1 cellular context compared by ENCODE assay signal in the genomic region with DNA sequence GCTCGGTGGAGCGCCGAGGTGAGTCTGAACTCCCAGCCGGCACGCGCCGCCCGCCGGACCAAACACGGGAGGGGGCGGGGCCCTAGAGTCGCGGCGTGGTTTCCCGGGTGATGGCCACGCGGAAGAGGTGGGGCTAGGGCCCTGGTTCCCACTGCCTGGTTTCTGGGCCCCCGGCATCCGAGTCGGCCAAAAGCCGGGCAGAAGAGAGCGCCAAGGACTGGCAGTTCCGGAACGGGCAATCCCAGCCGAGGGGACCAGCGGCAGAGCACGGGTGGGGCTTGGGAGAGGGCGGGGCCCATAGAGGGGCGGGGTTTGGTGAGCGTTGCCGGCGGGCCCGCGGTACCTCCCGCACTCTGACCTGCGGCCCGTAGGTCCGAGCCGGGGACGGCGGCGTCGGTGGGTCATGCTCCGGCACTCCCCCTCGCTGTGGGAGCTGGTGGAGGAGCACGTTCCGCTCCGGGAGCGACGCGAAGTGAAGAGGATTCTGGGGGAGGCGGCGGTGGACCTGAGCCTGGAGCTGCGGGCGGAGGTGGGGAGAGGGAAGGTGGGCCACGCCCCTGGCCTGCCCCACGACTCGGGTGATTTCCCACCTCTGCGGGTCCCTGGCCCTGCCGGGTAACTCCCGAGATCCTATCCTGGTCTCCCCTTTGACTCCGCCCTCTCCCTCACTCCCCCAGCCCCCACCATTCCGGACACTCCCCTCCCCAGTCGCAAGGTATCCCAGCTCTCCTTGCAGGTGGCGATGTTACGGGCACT.
TF ChIP-seq lines count a peak whose summit lies in the region.

A gene (plus strand): TSS at position 124 of the 756 bp plus-strand sequence. CDS start 280 bp downstream, at position 404.

TF ChIP-seq in HepG2, 621 proteins besides CTCF, POLR2A, EP300 and RAD21 (continued from another document and continues in another):
- TF ChIP-seq, protein P1, sequence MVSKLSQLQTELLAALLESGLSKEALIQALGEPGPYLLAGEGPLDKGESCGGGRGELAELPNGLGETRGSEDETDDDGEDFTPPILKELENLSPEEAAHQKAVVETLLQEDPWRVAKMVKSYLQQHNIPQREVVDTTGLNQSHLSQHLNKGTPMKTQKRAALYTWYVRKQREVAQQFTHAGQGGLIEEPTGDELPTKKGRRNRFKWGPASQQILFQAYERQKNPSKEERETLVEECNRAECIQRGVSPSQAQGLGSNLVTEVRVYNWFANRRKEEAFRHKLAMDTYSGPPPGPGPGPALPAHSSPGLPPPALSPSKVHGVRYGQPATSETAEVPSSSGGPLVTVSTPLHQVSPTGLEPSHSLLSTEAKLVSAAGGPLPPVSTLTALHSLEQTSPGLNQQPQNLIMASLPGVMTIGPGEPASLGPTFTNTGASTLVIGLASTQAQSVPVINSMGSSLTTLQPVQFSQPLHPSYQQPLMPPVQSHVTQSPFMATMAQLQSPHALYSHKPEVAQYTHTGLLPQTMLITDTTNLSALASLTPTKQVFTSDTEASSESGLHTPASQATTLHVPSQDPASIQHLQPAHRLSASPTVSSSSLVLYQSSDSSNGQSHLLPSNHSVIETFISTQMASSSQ (IDR thresholded peaks at IDR 0.05; ENCODE audit: low read depth): no peak
- TF ChIP-seq, protein P1 (CRISPR knock-in tag; IDR thresholded peaks at IDR 0.05; ENCODE audit: borderline replicate concordance): peak; percentile 39; the same call in 1 of the 2 replicates
- TF ChIP-seq, protein P2, sequence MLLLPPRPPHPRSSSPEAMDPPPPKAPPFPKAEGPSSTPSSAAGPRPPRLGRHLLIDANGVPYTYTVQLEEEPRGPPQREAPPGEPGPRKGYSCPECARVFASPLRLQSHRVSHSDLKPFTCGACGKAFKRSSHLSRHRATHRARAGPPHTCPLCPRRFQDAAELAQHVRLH (CRISPR knock-in tag; IDR thresholded peaks at IDR 0.05; ENCODE audit: borderline replicate concordance, low read depth): 0 out of 2 replicates have a peak, but pooled peaks have one; percentile 38
- TF ChIP-seq ZNF263 (CRISPR knock-in tag; IDR thresholded peaks at IDR 0.05) (peak; percentile 68), JUN (CRISPR knock-in tag; IDR thresholded peaks at IDR 0.05) (0 out of 2 replicates have a peak, but pooled peaks have one; percentile 35), TAF1 (CRISPR knock-in tag; IDR thresholded peaks at IDR 0.05) (peak; percentile 40; the same call in 1 of the 2 replicates), KLF9 (CRISPR knock-in tag; IDR thresholded peaks at IDR 0.05; ENCODE audit: low read depth) (peak; percentile 35; the same call in 1 of the 2 replicates), ZFX (CRISPR knock-in tag; IDR thresholded peaks at IDR 0.05; ENCODE audit: low read depth) (peak; percentile 91), TRIM24 (CRISPR knock-in tag; IDR thresholded peaks at IDR 0.05) (no peak), ZNF75D (CRISPR knock-in tag; IDR thresholded peaks at IDR 0.05; ENCODE audit: borderline replicate concordance) (no peak), ZNF768 (CRISPR knock-in tag; IDR thresholded peaks at IDR 0.05) (peak; percentile 51; the same call in 1 of the 2 replicates), ZNF703 (CRISPR knock-in tag; IDR thresholded peaks at IDR 0.05; ENCODE audit: borderline replicate concordance) (0 out of 2 replicates have a peak, but pooled peaks have one; percentile 18), ZNF672 (CRISPR knock-in tag; IDR thresholded peaks at IDR 0.05) (no peak), SAP130 (CRISPR knock-in tag; IDR thresholded peaks at IDR 0.05; ENCODE audit: low read depth) (peak; percentile 94), PAF1 (CRISPR knock-in tag; IDR thresholded peaks at IDR 0.05) (no peak)
- TF ChIP-seq, protein P3, sequence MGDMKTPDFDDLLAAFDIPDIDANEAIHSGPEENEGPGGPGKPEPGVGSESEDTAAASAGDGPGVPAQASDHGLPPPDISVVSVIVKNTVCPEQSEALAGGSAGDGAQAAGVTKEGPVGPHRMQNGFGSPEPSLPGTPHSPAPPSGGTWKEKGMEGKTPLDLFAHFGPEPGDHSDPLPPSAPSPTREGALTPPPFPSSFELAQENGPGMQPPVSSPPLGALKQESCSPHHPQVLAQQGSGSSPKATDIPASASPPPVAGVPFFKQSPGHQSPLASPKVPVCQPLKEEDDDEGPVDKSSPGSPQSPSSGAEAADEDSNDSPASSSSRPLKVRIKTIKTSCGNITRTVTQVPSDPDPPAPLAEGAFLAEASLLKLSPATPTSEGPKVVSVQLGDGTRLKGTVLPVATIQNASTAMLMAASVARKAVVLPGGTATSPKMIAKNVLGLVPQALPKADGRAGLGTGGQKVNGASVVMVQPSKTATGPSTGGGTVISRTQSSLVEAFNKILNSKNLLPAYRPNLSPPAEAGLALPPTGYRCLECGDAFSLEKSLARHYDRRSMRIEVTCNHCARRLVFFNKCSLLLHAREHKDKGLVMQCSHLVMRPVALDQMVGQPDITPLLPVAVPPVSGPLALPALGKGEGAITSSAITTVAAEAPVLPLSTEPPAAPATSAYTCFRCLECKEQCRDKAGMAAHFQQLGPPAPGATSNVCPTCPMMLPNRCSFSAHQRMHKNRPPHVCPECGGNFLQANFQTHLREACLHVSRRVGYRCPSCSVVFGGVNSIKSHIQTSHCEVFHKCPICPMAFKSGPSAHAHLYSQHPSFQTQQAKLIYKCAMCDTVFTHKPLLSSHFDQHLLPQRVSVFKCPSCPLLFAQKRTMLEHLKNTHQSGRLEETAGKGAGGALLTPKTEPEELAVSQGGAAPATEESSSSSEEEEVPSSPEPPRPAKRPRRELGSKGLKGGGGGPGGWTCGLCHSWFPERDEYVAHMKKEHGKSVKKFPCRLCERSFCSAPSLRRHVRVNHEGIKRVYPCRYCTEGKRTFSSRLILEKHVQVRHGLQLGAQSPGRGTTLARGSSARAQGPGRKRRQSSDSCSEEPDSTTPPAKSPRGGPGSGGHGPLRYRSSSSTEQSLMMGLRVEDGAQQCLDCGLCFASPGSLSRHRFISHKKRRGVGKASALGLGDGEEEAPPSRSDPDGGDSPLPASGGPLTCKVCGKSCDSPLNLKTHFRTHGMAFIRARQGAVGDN (CRISPR knock-in tag; IDR thresholded peaks at IDR 0.05): peak; percentile 88
- TF ChIP-seq, protein P4, sequence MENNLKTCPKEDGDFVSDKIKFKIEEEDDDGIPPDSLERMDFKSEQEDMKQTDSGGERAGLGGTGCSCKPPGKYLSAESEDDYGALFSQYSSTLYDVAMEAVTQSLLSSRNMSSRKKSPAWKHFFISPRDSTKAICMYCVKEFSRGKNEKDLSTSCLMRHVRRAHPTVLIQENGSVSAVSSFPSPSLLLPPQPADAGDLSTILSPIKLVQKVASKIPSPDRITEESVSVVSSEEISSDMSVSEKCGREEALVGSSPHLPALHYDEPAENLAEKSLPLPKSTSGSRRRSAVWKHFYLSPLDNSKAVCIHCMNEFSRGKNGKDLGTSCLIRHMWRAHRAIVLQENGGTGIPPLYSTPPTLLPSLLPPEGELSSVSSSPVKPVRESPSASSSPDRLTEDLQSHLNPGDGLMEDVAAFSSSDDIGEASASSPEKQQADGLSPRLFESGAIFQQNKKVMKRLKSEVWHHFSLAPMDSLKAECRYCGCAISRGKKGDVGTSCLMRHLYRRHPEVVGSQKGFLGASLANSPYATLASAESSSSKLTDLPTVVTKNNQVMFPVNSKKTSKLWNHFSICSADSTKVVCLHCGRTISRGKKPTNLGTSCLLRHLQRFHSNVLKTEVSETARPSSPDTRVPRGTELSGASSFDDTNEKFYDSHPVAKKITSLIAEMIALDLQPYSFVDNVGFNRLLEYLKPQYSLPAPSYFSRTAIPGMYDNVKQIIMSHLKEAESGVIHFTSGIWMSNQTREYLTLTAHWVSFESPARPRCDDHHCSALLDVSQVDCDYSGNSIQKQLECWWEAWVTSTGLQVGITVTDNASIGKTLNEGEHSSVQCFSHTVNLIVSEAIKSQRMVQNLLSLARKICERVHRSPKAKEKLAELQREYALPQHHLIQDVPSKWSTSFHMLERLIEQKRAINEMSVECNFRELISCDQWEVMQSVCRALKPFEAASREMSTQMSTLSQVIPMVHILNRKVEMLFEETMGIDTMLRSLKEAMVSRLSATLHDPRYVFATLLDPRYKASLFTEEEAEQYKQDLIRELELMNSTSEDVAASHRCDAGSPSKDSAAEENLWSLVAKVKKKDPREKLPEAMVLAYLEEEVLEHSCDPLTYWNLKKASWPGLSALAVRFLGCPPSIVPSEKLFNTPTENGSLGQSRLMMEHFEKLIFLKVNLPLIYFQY (CRISPR knock-in tag; IDR thresholded peaks at IDR 0.05; ENCODE audit: borderline replicate concordance): peak; percentile 75
- TF ChIP-seq, protein P5, sequence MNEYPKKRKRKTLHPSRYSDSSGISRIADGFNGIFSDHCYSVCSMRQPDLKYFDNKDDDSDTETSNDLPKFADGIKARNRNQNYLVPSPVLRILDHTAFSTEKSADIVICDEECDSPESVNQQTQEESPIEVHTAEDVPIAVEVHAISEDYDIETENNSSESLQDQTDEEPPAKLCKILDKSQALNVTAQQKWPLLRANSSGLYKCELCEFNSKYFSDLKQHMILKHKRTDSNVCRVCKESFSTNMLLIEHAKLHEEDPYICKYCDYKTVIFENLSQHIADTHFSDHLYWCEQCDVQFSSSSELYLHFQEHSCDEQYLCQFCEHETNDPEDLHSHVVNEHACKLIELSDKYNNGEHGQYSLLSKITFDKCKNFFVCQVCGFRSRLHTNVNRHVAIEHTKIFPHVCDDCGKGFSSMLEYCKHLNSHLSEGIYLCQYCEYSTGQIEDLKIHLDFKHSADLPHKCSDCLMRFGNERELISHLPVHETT (CRISPR knock-in tag; conservative IDR thresholded peaks at IDR 0.05): no peak
- TF ChIP-seq, protein P6, sequence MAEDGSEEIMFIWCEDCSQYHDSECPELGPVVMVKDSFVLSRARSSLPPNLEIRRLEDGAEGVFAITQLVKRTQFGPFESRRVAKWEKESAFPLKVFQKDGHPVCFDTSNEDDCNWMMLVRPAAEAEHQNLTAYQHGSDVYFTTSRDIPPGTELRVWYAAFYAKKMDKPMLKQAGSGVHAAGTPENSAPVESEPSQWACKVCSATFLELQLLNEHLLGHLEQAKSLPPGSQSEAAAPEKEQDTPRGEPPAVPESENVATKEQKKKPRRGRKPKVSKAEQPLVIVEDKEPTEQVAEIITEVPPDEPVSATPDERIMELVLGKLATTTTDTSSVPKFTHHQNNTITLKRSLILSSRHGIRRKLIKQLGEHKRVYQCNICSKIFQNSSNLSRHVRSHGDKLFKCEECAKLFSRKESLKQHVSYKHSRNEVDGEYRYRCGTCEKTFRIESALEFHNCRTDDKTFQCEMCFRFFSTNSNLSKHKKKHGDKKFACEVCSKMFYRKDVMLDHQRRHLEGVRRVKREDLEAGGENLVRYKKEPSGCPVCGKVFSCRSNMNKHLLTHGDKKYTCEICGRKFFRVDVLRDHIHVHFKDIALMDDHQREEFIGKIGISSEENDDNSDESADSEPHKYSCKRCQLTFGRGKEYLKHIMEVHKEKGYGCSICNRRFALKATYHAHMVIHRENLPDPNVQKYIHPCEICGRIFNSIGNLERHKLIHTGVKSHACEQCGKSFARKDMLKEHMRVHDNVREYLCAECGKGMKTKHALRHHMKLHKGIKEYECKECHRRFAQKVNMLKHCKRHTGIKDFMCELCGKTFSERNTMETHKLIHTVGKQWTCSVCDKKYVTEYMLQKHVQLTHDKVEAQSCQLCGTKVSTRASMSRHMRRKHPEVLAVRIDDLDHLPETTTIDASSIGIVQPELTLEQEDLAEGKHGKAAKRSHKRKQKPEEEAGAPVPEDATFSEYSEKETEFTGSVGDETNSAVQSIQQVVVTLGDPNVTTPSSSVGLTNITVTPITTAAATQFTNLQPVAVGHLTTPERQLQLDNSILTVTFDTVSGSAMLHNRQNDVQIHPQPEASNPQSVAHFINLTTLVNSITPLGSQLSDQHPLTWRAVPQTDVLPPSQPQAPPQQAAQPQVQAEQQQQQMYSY (CRISPR knock-in tag; IDR thresholded peaks at IDR 0.05): peak; percentile 77
- TF ChIP-seq, protein P7, sequence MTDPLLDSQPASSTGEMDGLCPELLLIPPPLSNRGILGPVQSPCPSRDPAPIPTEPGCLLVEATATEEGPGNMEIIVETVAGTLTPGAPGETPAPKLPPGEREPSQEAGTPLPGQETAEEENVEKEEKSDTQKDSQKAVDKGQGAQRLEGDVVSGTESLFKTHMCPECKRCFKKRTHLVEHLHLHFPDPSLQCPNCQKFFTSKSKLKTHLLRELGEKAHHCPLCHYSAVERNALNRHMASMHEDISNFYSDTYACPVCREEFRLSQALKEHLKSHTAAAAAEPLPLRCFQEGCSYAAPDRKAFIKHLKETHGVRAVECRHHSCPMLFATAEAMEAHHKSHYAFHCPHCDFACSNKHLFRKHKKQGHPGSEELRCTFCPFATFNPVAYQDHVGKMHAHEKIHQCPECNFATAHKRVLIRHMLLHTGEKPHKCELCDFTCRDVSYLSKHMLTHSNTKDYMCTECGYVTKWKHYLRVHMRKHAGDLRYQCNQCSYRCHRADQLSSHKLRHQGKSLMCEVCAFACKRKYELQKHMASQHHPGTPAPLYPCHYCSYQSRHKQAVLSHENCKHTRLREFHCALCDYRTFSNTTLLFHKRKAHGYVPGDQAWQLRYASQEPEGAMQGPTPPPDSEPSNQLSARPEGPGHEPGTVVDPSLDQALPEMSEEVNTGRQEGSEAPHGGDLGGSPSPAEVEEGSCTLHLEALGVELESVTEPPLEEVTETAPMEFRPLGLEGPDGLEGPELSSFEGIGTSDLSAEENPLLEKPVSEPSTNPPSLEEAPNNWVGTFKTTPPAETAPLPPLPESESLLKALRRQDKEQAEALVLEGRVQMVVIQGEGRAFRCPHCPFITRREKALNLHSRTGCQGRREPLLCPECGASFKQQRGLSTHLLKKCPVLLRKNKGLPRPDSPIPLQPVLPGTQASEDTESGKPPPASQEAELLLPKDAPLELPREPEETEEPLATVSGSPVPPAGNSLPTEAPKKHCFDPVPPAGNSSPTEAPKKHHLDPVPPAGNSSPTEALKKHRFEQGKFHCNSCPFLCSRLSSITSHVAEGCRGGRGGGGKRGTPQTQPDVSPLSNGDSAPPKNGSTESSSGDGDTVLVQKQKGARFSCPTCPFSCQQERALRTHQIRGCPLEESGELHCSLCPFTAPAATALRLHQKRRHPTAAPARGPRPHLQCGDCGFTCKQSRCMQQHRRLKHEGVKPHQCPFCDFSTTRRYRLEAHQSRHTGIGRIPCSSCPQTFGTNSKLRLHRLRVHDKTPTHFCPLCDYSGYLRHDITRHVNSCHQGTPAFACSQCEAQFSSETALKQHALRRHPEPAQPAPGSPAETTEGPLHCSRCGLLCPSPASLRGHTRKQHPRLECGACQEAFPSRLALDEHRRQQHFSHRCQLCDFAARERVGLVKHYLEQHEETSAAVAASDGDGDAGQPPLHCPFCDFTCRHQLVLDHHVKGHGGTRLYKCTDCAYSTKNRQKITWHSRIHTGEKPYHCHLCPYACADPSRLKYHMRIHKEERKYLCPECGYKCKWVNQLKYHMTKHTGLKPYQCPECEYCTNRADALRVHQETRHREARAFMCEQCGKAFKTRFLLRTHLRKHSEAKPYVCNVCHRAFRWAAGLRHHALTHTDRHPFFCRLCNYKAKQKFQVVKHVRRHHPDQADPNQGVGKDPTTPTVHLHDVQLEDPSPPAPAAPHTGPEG (CRISPR knock-in tag; IDR thresholded peaks at IDR 0.05): 0 out of 2 replicates have a peak, but pooled peaks have one; percentile 42
- TF ChIP-seq, protein P8, sequence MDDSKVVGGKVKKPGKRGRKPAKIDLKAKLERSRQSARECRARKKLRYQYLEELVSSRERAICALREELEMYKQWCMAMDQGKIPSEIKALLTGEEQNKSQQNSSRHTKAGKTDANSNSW (CRISPR knock-in tag; IDR thresholded peaks at IDR 0.05; ENCODE audit: borderline replicate concordance): no peak
